1 cellular context compared by ENCODE assay signal in genomic region chr1:1068374-1069060, GRCh38.
TF ChIP-seq lines count a peak whose summit lies in the region.

No MANE protein-coding gene starts in this region.

TF ChIP-seq in H1, 55 proteins besides CTCF, POLR2A, EP300 and RAD21:
- no peak for TF ChIP-seq CHD2 (IDR thresholded peaks at IDR 0.05; ENCODE audit: low read length)
- TF ChIP-seq RBBP5 (IDR thresholded peaks at IDR 0.05; ENCODE audit: borderline replicate concordance, low read depth, low read length) = no peak
- TF ChIP-seq SRF (IDR thresholded peaks at IDR 0.05; ENCODE audit: low read depth, low read length) = no peak
- TF ChIP-seq CBX8 (IDR thresholded peaks at IDR 0.05; ENCODE audit: borderline replicate concordance, low read depth, low read length) = no peak
- TF ChIP-seq GTF2F1 (IDR thresholded peaks at IDR 0.05; ENCODE audit: borderline replicate concordance, low read depth, low read length) = no peak
- TF ChIP-seq KDM4A (IDR thresholded peaks at IDR 0.05; ENCODE audit: low read depth, low read length, severe bottlenecking) = no peak
- TF ChIP-seq FOSL1 (IDR thresholded peaks at IDR 0.05; ENCODE audit: insufficient read depth, low read depth, low read length) = no peak
